ENCODE assay signal across 2 cellular contexts in the genomic region with DNA sequence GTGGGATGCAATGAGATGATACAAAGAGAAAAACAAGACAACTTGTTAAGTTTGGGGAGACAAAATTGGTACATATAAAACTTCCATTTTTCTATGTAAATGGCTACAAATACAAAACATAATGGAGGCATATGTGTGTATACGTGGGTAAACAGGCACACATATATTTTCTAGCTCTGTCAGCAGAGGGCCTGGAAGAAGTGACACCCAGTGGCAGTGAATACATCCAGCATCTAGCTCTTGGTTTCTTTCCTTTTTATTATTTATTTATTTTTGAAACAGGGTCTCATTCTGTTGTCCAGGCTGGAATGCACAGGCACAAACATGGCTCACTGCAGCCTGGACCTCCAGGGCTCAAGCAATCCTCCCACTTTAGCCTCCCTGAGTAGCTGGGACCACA.
TF ChIP-seq lines count a peak whose summit lies in the region.

No MANE protein-coding gene starts in this region.

TF ChIP-seq in SK-N-SH, 30 proteins besides CTCF, POLR2A, EP300 and RAD21:
- TF ChIP-seq SMC3 (IDR thresholded peaks at IDR 0.05; ENCODE audit: low read depth, low read length) (0 out of 2 replicates have a peak, but pooled peaks have one; percentile 11), EZH2phosphoT487 (IDR thresholded peaks at IDR 0.05; ENCODE audit: borderline replicate concordance, low read depth) (no peak)
- TF ChIP-seq, protein P1, sequence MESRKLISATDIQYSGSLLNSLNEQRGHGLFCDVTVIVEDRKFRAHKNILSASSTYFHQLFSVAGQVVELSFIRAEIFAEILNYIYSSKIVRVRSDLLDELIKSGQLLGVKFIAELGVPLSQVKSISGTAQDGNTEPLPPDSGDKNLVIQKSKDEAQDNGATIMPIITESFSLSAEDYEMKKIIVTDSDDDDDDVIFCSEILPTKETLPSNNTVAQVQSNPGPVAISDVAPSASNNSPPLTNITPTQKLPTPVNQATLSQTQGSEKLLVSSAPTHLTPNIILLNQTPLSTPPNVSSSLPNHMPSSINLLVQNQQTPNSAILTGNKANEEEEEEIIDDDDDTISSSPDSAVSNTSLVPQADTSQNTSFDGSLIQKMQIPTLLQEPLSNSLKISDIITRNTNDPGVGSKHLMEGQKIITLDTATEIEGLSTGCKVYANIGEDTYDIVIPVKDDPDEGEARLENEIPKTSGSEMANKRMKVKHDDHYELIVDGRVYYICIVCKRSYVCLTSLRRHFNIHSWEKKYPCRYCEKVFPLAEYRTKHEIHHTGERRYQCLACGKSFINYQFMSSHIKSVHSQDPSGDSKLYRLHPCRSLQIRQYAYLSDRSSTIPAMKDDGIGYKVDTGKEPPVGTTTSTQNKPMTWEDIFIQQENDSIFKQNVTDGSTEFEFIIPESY (IDR thresholded peaks at IDR 0.05; ENCODE audit: borderline replicate concordance, low read depth), result no peak

TF ChIP-seq in HEK293T, 16 proteins besides CTCF, POLR2A, EP300 and RAD21:
- TF ChIP-seq ARNT (IDR thresholded peaks at IDR 0.05), result no peak
- TF ChIP-seq L3MBTL2 (conservative IDR thresholded peaks at IDR 0.05), result no peak
- TF ChIP-seq HDGF (IDR thresholded peaks at IDR 0.05; ENCODE audit: borderline replicate concordance), result no peak
